In the genomic region with DNA sequence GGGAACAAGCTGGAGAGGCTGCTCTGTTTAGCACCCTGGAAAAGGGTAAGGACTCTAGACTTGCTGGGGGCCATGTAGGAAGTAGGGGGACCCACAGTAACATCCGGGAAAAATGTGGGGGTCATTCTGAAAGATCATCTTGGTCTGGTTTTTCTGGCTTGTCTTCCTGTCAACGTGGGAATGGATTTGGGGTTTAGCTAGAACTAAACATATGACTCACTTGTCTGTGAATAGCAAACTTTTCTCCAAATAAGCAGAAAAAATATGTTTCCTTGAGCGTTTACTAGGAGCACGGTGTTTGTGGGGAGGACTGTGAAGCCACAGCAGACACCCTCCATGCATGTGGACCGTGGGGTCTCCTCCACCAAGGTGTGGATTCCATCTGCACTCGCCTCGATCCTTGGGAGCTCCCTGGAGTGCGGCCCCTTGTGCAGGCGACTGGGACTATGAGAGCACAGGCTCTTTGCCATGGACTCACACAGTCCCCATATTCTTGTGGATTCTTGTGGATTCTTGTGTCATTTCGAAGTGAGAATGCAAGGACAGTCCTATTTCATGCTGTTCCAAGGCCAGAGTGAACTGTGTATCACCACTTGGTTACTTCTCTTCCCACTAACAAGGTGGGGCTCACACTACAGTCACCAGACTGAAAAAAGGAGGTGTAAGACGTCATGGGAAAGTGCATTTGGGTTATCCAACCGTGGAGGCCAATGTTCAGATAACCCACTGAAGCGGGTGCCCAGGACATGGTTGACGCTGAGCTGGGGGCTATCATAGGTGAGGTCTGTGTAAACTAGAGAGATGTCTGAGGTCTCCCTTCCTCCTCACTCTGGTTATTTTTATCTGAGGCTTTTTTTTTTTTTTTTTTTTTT, we compare ENCODE assay signal across 14 cellular contexts. TPM values are rescaled to one million over a fixed set of nuclear protein-coding genes. Genes with fewer than 3 reads are reported as not detected.
DNase-seq lines count a peak whose midpoint lies in the region; ATAC-seq, FAIRE-seq and TF ChIP-seq lines count a peak whose summit lies in the region.
"Had no signal": no experiment of that assay in that cellular context is flagged by ENCODE, and none has a peak within 500 bp of the region (broad histone marks: within the 10 kb centered on the region; RNA-seq: fewer than 3 reads in every experiment).

No MANE protein-coding gene starts in this region.

- intact Hi-C loops in sciatic nerve (cut with DNase I) = no loop called here

- FAIRE-seq in GM12891 (lab: Jason Lieb, UNC) = peak; percentile 45
- no peak for FAIRE-seq in bronchial epithelial cell (lab: Jason Lieb, UNC)
- FAIRE-seq: HepG2 had no signal

- H3K4me3 ChIP-seq in bronchial epithelial cell (ENCODE audit: low read depth, low read length) = no peak overlapping the region

- TF ChIP-seq POLR2A in GM12891 (IDR thresholded peaks at IDR 0.05; ENCODE audit: low read depth, low read length) = no peak

- H3K27me3 ChIP-seq in bronchial epithelial cell (ENCODE audit: control insufficient read depth, insufficient read depth, low read length) = no peaks in the 10 kb centered on the region

- no peak for TF ChIP-seq CTCF in bronchial epithelial cell (IDR thresholded peaks at IDR 0.05; ENCODE audit: insufficient read depth, low read length, severe bottlenecking)

- no peak for DNase-seq in GM12891 (ENCODE audit: insufficient read length, low spot score)
- DNase-seq in bronchial epithelial cell (ENCODE audit: low read depth) = peak; percentile 21
- DNase-seq in sciatic nerve (ENCODE audit: low spot score) = no peak
- DNase-seq in activated CD4-positive, alpha-beta T cell treated with anti-CD3 and anti-CD28 coated beads, Interleukin-2, amount 50 U/mL, for 48 hours = no peak
- no peak for DNase-seq in GM19240 (ENCODE audit: insufficient read length, low spot score)
- DNase-seq: activated CD4-positive, CD25-positive, alpha-beta regulatory T cell; activated effector memory CD4-positive, alpha-beta T cell treated with Interleukin-2 at 50 U/mL for 16 hours; CD4-positive, alpha-beta T cell; NCI-H2081 treated with DMSO at 0.1 percent for 48 hours; stimulated activated CD4-positive, alpha-beta T cell treated with anti-CD3 and anti-CD28 coated beads, Interleukin-15, amount 100 ng/mL, for 24 hours had no signal

- no peaks in the 10 kb centered on the region for H3K36me3 ChIP-seq in bronchial epithelial cell (ENCODE audit: control insufficient read depth, insufficient read depth, low read length)

- ATAC-seq in HG02678 (IDR thresholded peaks at IDR 0.05; ENCODE audit: unreplicated experiment) (peak; percentile 50), sciatic nerve (peak; percentile 13), HG03039 (IDR thresholded peaks at IDR 0.05; ENCODE audit: unreplicated experiment) (no peak), HG02571 (IDR thresholded peaks at IDR 0.05; ENCODE audit: unreplicated experiment) (no peak)
- ATAC-seq: HepG2 had no signal

TF ChIP-seq in GM12891, 5 proteins besides CTCF, POLR2A, EP300 and RAD21:
- TF ChIP-seq PAX5 (IDR thresholded peaks at IDR 0.05; ENCODE audit: insufficient read depth, low read length, severe bottlenecking) = no peak
- TF ChIP-seq POU2F2 (IDR thresholded peaks at IDR 0.05; ENCODE audit: low read depth, low read length) = no peak
- no peak for TF ChIP-seq TAF1 (IDR thresholded peaks at IDR 0.05; ENCODE audit: low read depth, low read length)
- no peak for TF ChIP-seq POLR2AphosphoS5 (IDR thresholded peaks at IDR 0.05; ENCODE audit: low read depth, low read length)
- no peak for TF ChIP-seq SPI1 (IDR thresholded peaks at IDR 0.05; ENCODE audit: low read depth, low read length)
TF ChIP-seq in GM12891: peak in this region for 0.

RNA-seq across cellular contexts. Expression of gene PGPEP1L, which starts 25.5 kb away (rescaled TPM):
- not detected for polyA plus RNA-seq in GM12891 (2012; ENCODE audit: low read depth, missing spikeins)
- total RNA-seq in bronchial epithelial cell (not detected in 2 replicates), sciatic nerve (not detected)
- total RNA-seq: CD4-positive, alpha-beta T cell; HepG2 had no signal
- polyA plus RNA-seq: HepG2 had no signal

Comparison
In these comparisons a context has a peak if more than half of its experiments do, and no peak if none do; other contexts are left out.
1. ATAC-seq: peak in HG02678 (single experiment) and sciatic nerve (single experiment); none in HG03039 (single experiment) and HG02571 (single experiment).